12 cellular contexts compared by ENCODE assay signal in genomic region chr12:95518976-95519375, GRCh38. TPM values are rescaled to one million over a fixed set of nuclear protein-coding genes. Genes with fewer than 3 reads are reported as not detected.
"Had no signal": no experiment of that assay in that cellular context is flagged by ENCODE, and none has a peak within 500 bp of the region (broad histone marks: within the 10 kb centered on the region; RNA-seq: fewer than 3 reads in every experiment).

No MANE protein-coding gene starts in this region.

- H3K27ac ChIP-seq: GM23248, HL-60 had no signal

- H3K9ac ChIP-seq: GM23248 had no signal

- H3K4me1 ChIP-seq: HAP-1 had no signal

- H3K9me3 Mint-ChIP-seq: HFFc6 had no signal

- H3K4me3 ChIP-seq: GM23248, HAP-1, K562 had no signal

- ATAC-seq: HCT116, K562 had no signal

- H2AFZ ChIP-seq: GM23248 had no signal

- H3K9me3 ChIP-seq: HAP-1 had no signal

- FAIRE-seq: K562 had no signal

- H3K27ac Mint-ChIP-seq: HFFc6 had no signal

- DNase-seq: GM23248, GOT3, H7, HFFc6, IMR-90, KG1 had no signal

- H3K4me3 Mint-ChIP-seq: HFFc6 had no signal

RNA-seq across cellular contexts. Expression of gene USP44, which starts 32.3 kb away (rescaled TPM):
- total RNA-seq: H4, HFFc6, HT1080 had no signal
